ENCODE assay signal across 25 cellular contexts in genomic region chr14:90848944-90849731, GRCh38. TPM values are rescaled to one million over a fixed set of nuclear protein-coding genes. Genes with fewer than 3 reads are reported as not detected.
DNase-seq lines count a peak whose midpoint lies in the region; ATAC-seq and TF ChIP-seq lines count a peak whose summit lies in the region.
"Had no signal": no experiment of that assay in that cellular context is flagged by ENCODE, and none has a peak within 500 bp of the region (broad histone marks: within the 10 kb centered on the region; RNA-seq: fewer than 3 reads in every experiment).

No MANE protein-coding gene starts in this region.

- TF ChIP-seq CTCF in WTC11 (IDR thresholded peaks at IDR 0.05): no peak
- TF ChIP-seq CTCF in prostate gland (IDR thresholded peaks at IDR 0.05): no peak

- ATAC-seq in Right ventricle myocardium inferior (no peak), left cardiac atrium (no peak), WTC11 (no peak), GM21825 (IDR thresholded peaks at IDR 0.05; ENCODE audit: unreplicated experiment) (no peak), left lobe of liver (no peak)
- ATAC-seq: A549; activated T-cell treated with anti-CD3 and anti-CD28 coated beads, Interleukin-2, amount 50 U/mL, for 4 hours; body of pancreas; stimulated activated naive CD8-positive, alpha-beta T cell treated with anti-CD3 and anti-CD28 coated beads, Interleukin-15, Interleukin-2, amounts not matched to agents 100 U/mL and 50 U/mL, for 24 hours had no signal

- POLR2A ChIA-PET in WTC11 (lab: Charles Lee): interaction anchor here (0.5 kb wide), 1 partner anchor 300 kb away, joined by 4 read pairs; no protein-coding TSS in a partner anchor

- TF ChIP-seq POLR2A in prostate gland (IDR thresholded peaks at IDR 0.05): no peak

- H3K36me3 ChIP-seq in prostate gland: no peaks in the 10 kb centered on the region

- peak overlapping the region; percentile 71 for H3K27ac Mint-ChIP-seq in WTC11
- H3K27ac Mint-ChIP-seq: memory B cell had no signal

- no peak overlapping the region for H3K4me3 ChIP-seq in prostate gland
- H3K4me3 ChIP-seq: A549, body of pancreas, SK-N-MC, skin epidermis, testis had no signal

- no peaks in the 10 kb centered on the region for H3K4me1 ChIP-seq in prostate gland (replicated peaks)
- H3K4me1 ChIP-seq: body of pancreas, testis had no signal

- no peaks in the 10 kb centered on the region for H3K9me3 ChIP-seq in prostate gland
- H3K9me3 ChIP-seq: A549, body of pancreas, testis had no signal

- H3K27me3 ChIP-seq in prostate gland (replicated peaks; ENCODE audit: insufficient read depth): no peaks in the 10 kb centered on the region
- H3K27me3 ChIP-seq: body of pancreas, testis had no signal

- H3K36me3 Mint-ChIP-seq in WTC11: no peaks in the 10 kb centered on the region

- no peaks in the 10 kb centered on the region for H3K27me3 Mint-ChIP-seq in WTC11 (ENCODE audit: low read depth)
- H3K27me3 Mint-ChIP-seq: CD4-positive, alpha-beta memory T cell; memory B cell had no signal

- no peaks in the 10 kb centered on the region for H3K9me3 Mint-ChIP-seq in WTC11
- H3K9me3 Mint-ChIP-seq: activated T-cell treated with anti-CD3 and anti-CD28 coated beads, Interleukin-2, amount 50 U/mL, for 4 hours; CD4-positive, alpha-beta memory T cell; memory B cell had no signal

- WGBS in prostate gland: 86% methylated on average over 17 of the region's 17 CpGs

- intact Hi-C loops in Right ventricle myocardium inferior (cut with DNase I) (no loop called here), left cardiac atrium (cut with DNase I) (no loop called here), prostate gland (cut with DNase I) (no loop called here)

- no peak overlapping the region for H3K4me3 Mint-ChIP-seq in WTC11
- H3K4me3 Mint-ChIP-seq: activated T-cell treated with anti-CD3 and anti-CD28 coated beads, Interleukin-2, amount 50 U/mL, for 4 hours; CD4-positive, alpha-beta memory T cell; memory B cell had no signal

- no peak overlapping the region for H3K27ac ChIP-seq in prostate gland
- H3K27ac ChIP-seq: A549, body of pancreas, SK-N-MC, testis had no signal

- CTCF ChIA-PET in WTC11 (lab: Charles Lee): interaction anchor here (1.0 to 3.1 kb wide), 3 partner anchors 33 to 92 kb away, joined by 3 to 15 read pairs (median 5); partner anchors contain the start of gene TTC7B

- DNase-seq in Right ventricle myocardium inferior (ENCODE audit: missing footprints) (peak; percentile 57), left cardiac atrium (no peak), WTC11 (ENCODE audit: low spot score) (no peak), iris pigment epithelial cell (ENCODE audit: low read depth) (peak; percentile 22), kidney glomerular epithelial cell (lab: John Stamatoyannopoulos, UW) (no peak), prostate gland (ENCODE audit: low spot score) (no peak), left lobe of liver (ENCODE audit: low spot score) (no peak)
- DNase-seq: activated CD4-positive, alpha-beta T cell treated with anti-CD3 and anti-CD28 coated beads for 4 hours; activated naive CD4-positive, alpha-beta T cell; activated T-cell treated with anti-CD3 and anti-CD28 coated beads, Interleukin-2, amount 50 U/mL, for 4 hours; AML-193; body of pancreas; CD4-positive, alpha-beta memory T cell; MM.1S; NCI-H2081; NCI-H2227 treated with DMSO at 0.1 percent for 48 hours; NCI-H526 treated with DMSO at 0.1 percent for 48 hours; stimulated activated naive CD8-positive, alpha-beta T cell treated with anti-CD3 and anti-CD28 coated beads, Interleukin-15, Interleukin-2, amounts not matched to agents 100 U/mL and 50 U/mL, for 24 hours; T-helper 2 cell; testis had no signal

- peaks cover 11% of the 10 kb centered on the region for H3K4me1 Mint-ChIP-seq in WTC11
- H3K4me1 Mint-ChIP-seq: memory B cell had no signal

TF ChIP-seq in WTC11, 78 proteins besides CTCF, POLR2A, EP300 and RAD21:
- TF ChIP-seq TEAD1 (CRISPR knock-in tag; IDR thresholded peaks at IDR 0.05) (no peak), SMAD4 (CRISPR knock-in tag; IDR thresholded peaks at IDR 0.05) (no peak), USF1 (CRISPR knock-in tag; IDR thresholded peaks at IDR 0.05) (no peak), IRF2 (CRISPR knock-in tag; IDR thresholded peaks at IDR 0.05; ENCODE audit: borderline replicate concordance, low read depth) (no peak), KAT7 (CRISPR knock-in tag; IDR thresholded peaks at IDR 0.05; ENCODE audit: borderline replicate concordance) (no peak), NFE2L1 (CRISPR knock-in tag; IDR thresholded peaks at IDR 0.05) (no peak), ZNF671 (CRISPR knock-in tag; IDR thresholded peaks at IDR 0.05) (no peak), GTF2I (CRISPR knock-in tag; conservative IDR thresholded peaks at IDR 0.05) (no peak), E2F5 (CRISPR knock-in tag; IDR thresholded peaks at IDR 0.05) (no peak), SP1 (CRISPR knock-in tag; conservative IDR thresholded peaks at IDR 0.05) (no peak), ZNF121 (CRISPR knock-in tag; IDR thresholded peaks at IDR 0.05) (no peak)
- TF ChIP-seq, protein P1, sequence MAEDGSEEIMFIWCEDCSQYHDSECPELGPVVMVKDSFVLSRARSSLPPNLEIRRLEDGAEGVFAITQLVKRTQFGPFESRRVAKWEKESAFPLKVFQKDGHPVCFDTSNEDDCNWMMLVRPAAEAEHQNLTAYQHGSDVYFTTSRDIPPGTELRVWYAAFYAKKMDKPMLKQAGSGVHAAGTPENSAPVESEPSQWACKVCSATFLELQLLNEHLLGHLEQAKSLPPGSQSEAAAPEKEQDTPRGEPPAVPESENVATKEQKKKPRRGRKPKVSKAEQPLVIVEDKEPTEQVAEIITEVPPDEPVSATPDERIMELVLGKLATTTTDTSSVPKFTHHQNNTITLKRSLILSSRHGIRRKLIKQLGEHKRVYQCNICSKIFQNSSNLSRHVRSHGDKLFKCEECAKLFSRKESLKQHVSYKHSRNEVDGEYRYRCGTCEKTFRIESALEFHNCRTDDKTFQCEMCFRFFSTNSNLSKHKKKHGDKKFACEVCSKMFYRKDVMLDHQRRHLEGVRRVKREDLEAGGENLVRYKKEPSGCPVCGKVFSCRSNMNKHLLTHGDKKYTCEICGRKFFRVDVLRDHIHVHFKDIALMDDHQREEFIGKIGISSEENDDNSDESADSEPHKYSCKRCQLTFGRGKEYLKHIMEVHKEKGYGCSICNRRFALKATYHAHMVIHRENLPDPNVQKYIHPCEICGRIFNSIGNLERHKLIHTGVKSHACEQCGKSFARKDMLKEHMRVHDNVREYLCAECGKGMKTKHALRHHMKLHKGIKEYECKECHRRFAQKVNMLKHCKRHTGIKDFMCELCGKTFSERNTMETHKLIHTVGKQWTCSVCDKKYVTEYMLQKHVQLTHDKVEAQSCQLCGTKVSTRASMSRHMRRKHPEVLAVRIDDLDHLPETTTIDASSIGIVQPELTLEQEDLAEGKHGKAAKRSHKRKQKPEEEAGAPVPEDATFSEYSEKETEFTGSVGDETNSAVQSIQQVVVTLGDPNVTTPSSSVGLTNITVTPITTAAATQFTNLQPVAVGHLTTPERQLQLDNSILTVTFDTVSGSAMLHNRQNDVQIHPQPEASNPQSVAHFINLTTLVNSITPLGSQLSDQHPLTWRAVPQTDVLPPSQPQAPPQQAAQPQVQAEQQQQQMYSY (CRISPR knock-in tag; IDR thresholded peaks at IDR 0.05): no peak

RNA-seq across cellular contexts. Expression of gene TTC7B, which starts 32.9 kb away (rescaled TPM):
- total RNA-seq in Right ventricle myocardium inferior (67.5 TPM), left cardiac atrium (10 to 100 TPM; 61.9 to 76.5 TPM), WTC11 (2021) (27.6 to 37.0 TPM (median 31.7 TPM) in 3 replicates), prostate gland (10 to 100 TPM; 25.0 to 40.7 TPM), left lobe of liver (32.4 TPM)

Comparison
In these comparisons a context has a peak if more than half of its experiments do, and no peak if none do; other contexts are left out.
1. DNase-seq: peak in Right ventricle myocardium inferior (single experiment) and iris pigment epithelial cell (single experiment); none in left cardiac atrium (single experiment), WTC11 (single experiment), kidney glomerular epithelial cell (single experiment), prostate gland (single experiment) and left lobe of liver (single experiment).